In genomic region chr7:127819975-127820778, GRCh38 we compare ENCODE assay signal across 8 cellular contexts.
A peak's percentile ranks its signal among the peaks of the same experiment; 100 is the strongest.
DNase-seq lines count a peak whose midpoint lies in the region; ATAC-seq and TF ChIP-seq lines count a peak whose summit lies in the region.

No MANE protein-coding gene starts in this region.

- no peak overlapping the region for H2AFZ ChIP-seq in DND-41 (ENCODE audit: low read depth, low read length)

- CTCF ChIA-PET in activated CD8-positive, alpha-beta T cell treated with anti-CD3 and anti-CD28 coated beads, Interleukin-2, amount 10 ng/mL, durations not matched to agents 7 days and 5 days (lab: Charles Lee) = no interaction called here

- H3K79me2 ChIP-seq in DND-41 (ENCODE audit: insufficient read depth, low read length) = peaks cover 9% of the 10 kb centered on the region; the same call in 1 of the 2 replicates

- H3K4me1 ChIP-seq in DND-41 (ENCODE audit: insufficient read depth, low read length) = no peaks in the 10 kb centered on the region
- peaks cover 39% of the 10 kb centered on the region for H3K4me1 ChIP-seq in mesodermal cell (ENCODE audit: control insufficient read depth, insufficient read depth, low read length, poor library complexity, severe bottlenecking)

- H3K27ac ChIP-seq in DND-41 (ENCODE audit: low read length) (no peak overlapping the region), mesodermal cell (ENCODE audit: low read depth, low read length, severe bottlenecking) (peak overlapping the region; percentile 83)

- H3K36me3 Mint-ChIP-seq in activated CD8-positive, alpha-beta T cell treated with anti-CD3 and anti-CD28 coated beads, Interleukin-2, amount 10 ng/mL, durations not matched to agents 7 days and 5 days (ENCODE audit: low read depth) = peaks cover 9% of the 10 kb centered on the region

- DNase-seq in DND-41 (no peak), cerebellar cortex (ENCODE audit: low spot score) (no peak), Right ventricle myocardium superior (no peak)
- DNase-seq in activated CD8-positive, alpha-beta T cell treated with anti-CD3 and anti-CD28 coated beads, Interleukin-2, amount 10 ng/mL, durations not matched to agents 7 days and 5 days = no peak

- H4K20me1 ChIP-seq in DND-41 (ENCODE audit: insufficient read depth, low read length) = peaks cover 26% of the 10 kb centered on the region

- ATAC-seq in DND-41 (ENCODE audit: insufficient read depth, low read depth) (peak; percentile 62; the same call in 2 of the 3 replicates), HG02885 (IDR thresholded peaks at IDR 0.05; ENCODE audit: poor library complexity, unreplicated experiment) (peak; percentile 57), GM18873 (IDR thresholded peaks at IDR 0.05; ENCODE audit: low FRiP score, unreplicated experiment) (no peak), GM19035 (IDR thresholded peaks at IDR 0.05; ENCODE audit: unreplicated experiment) (no peak), Right ventricle myocardium superior (ENCODE audit: poor library complexity) (no peak)
- ATAC-seq in activated CD8-positive, alpha-beta T cell treated with anti-CD3 and anti-CD28 coated beads, Interleukin-2, amount 10 ng/mL, durations not matched to agents 7 days and 5 days = peak; percentile 27

- TF ChIP-seq CTCF in DND-41 (IDR thresholded peaks at IDR 0.05; ENCODE audit: borderline replicate concordance, extremely low read depth, low read length, poor library complexity, severe bottlenecking) = no peak

- H3K27me3 Mint-ChIP-seq in activated CD8-positive, alpha-beta T cell treated with anti-CD3 and anti-CD28 coated beads, Interleukin-2, amount 10 ng/mL, durations not matched to agents 7 days and 5 days (ENCODE audit: low read depth) = no peaks in the 10 kb centered on the region

- WGBS in mesodermal cell (ENCODE audit: insufficient coverage in 2 of 2), 2 experiments = 40 to 46% methylated on average over 2 to 3 of the region's 4 CpGs

- no peak overlapping the region for H3K4me3 Mint-ChIP-seq in activated CD8-positive, alpha-beta T cell treated with anti-CD3 and anti-CD28 coated beads, Interleukin-2, amount 10 ng/mL, durations not matched to agents 7 days and 5 days

- H3K36me3 ChIP-seq in DND-41 (ENCODE audit: insufficient read depth, low read length) (no peaks in the 10 kb centered on the region), mesodermal cell (ENCODE audit: control insufficient read depth, insufficient read depth, low read length) (peaks cover 6% of the 10 kb centered on the region)

- peak overlapping the region; percentile 10 for H3K27ac Mint-ChIP-seq in activated CD8-positive, alpha-beta T cell treated with anti-CD3 and anti-CD28 coated beads, Interleukin-2, amount 10 ng/mL, durations not matched to agents 7 days and 5 days

- no peaks in the 10 kb centered on the region for H3K9me3 ChIP-seq in DND-41 (ENCODE audit: insufficient read depth, low read length, severe bottlenecking)
- no peaks in the 10 kb centered on the region for H3K9me3 ChIP-seq in mesodermal cell (ENCODE audit: control insufficient read depth, low read length)

- H3K4me3 ChIP-seq in DND-41 (ENCODE audit: low read depth in 1 of 2, low read length in 2 of 2) (no peak overlapping the region), mesodermal cell (ENCODE audit: extremely low read depth, insufficient read depth, low read length, poor library complexity, severe bottlenecking) (no peak overlapping the region)

- no peak overlapping the region for H3K9ac ChIP-seq in DND-41 (ENCODE audit: low read depth, low read length)

- intact Hi-C loops in Right ventricle myocardium superior (cut with DNase I) = no loop called here

- POLR2A ChIA-PET in activated CD8-positive, alpha-beta T cell treated with anti-CD3 and anti-CD28 coated beads, Interleukin-2, amount 10 ng/mL, durations not matched to agents 7 days and 5 days (lab: Charles Lee) = no interaction called here

- H3K4me1 Mint-ChIP-seq in activated CD8-positive, alpha-beta T cell treated with anti-CD3 and anti-CD28 coated beads, Interleukin-2, amount 10 ng/mL, durations not matched to agents 7 days and 5 days (ENCODE audit: low read depth) = peaks cover 26% of the 10 kb centered on the region

- H3K4me2 ChIP-seq in DND-41 (ENCODE audit: insufficient read depth, low read length) = no peak overlapping the region

- no peaks in the 10 kb centered on the region for H3K9me3 Mint-ChIP-seq in activated CD8-positive, alpha-beta T cell treated with anti-CD3 and anti-CD28 coated beads, Interleukin-2, amount 10 ng/mL, durations not matched to agents 7 days and 5 days (ENCODE audit: insufficient read depth)

- H3K27me3 ChIP-seq in DND-41 (ENCODE audit: insufficient read depth, low read length, poor library complexity) = no peaks in the 10 kb centered on the region

Comparison
In these comparisons a context has a peak if more than half of its experiments do, and no peak if none do; other contexts are left out.
1. ATAC-seq: peak in DND-41 (single experiment), HG02885 (single experiment) and activated CD8-positive, alpha-beta T cell treated with anti-CD3 and anti-CD28 coated beads, Interleukin-2, amount 10 ng/mL, durations not matched to agents 7 days and 5 days (single experiment); none in GM18873 (single experiment), GM19035 (single experiment) and Right ventricle myocardium superior (single experiment).